ENCODE assay signal across 16 cellular contexts in the genomic region with DNA sequence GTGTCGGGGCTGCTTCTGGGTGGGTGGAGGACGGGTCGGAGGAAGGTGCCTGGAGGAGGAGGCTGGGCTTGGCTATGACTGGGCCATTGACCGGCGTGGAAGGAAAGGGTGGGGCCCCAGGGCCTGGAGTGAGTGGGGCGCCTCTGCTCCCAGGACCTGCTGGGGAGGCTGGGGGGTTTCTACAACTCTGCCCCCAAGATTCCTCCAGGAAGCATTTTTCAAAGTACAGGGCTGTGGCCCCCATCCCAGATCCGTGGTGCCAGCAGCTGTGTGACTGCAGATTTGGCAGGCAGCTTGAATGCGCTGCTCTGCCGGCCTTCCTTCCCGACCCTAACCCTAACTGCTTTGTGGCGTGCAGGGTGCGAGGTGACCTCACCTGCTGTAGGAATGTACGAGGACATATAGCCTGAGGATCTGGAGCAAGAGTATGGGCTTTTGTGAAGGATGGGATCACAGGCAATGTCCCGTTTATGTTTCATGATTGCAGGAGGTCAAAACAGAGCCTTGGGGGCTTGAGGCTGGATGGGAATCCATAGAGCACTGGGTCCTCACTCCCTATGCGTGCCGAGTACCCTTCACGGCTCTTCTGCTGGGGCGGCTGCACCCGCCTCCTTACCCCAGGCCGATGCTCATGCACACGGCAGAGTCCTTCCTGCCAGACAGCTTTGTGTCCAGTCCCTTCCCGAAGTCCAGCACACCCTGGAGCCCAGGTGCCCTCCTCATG. TPM values are rescaled to one million over a fixed set of nuclear protein-coding genes. Genes with fewer than 3 reads are reported as not detected.
A peak's percentile ranks its signal among the peaks of the same experiment; 100 is the strongest.
DNase-seq lines count a peak whose midpoint lies in the region; ATAC-seq and TF ChIP-seq lines count a peak whose summit lies in the region.
"Had no signal": no experiment of that assay in that cellular context is flagged by ENCODE, and none has a peak within 500 bp of the region (broad histone marks: within the 10 kb centered on the region; RNA-seq: fewer than 3 reads in every experiment).

No MANE protein-coding gene starts in this region.

- H2AFZ ChIP-seq in PC-9 = no peak overlapping the region

- no peak for TF ChIP-seq CTCF in coronary artery (IDR thresholded peaks at IDR 0.05)
- no peak for TF ChIP-seq CTCF in PC-9 (conservative IDR thresholded peaks at IDR 0.05)

- no peak overlapping the region for H3K4me2 ChIP-seq in PC-9

- H3K27me3 Mint-ChIP-seq in activated naive CD8-positive, alpha-beta T cell treated with anti-CD3 and anti-CD28 coated beads, Interleukin-2, amount 10 ng/mL, durations not matched to agents 7 days and 5 days = peaks cover 9% of the 10 kb centered on the region
- H3K27me3 Mint-ChIP-seq in activated naive CD8-positive, alpha-beta T cell treated with anti-CD3 and anti-CD28 coated beads, Interleukin-2, amount 50 U/mL, for 24 hours = no peaks in the 10 kb centered on the region
- no peaks in the 10 kb centered on the region for H3K27me3 Mint-ChIP-seq in activated CD4-positive, alpha-beta memory T cell treated with anti-CD3 and anti-CD28 coated beads for 36 hours

- DNase-seq in activated naive CD8-positive, alpha-beta T cell treated with anti-CD3 and anti-CD28 coated beads, Interleukin-2, amount 10 ng/mL, durations not matched to agents 7 days and 5 days = peak; percentile 11
- no peak for DNase-seq in activated naive CD8-positive, alpha-beta T cell treated with anti-CD3 and anti-CD28 coated beads, Interleukin-2, amount 50 U/mL, for 24 hours
- DNase-seq in coronary artery (ENCODE audit: low spot score) (peak; percentile 55), mesenteric fat pad (ENCODE audit: low spot score) (peak; percentile 67), aorta (peak; percentile 29 to 70), PC-9 (no peak)
- no peak for DNase-seq in activated CD4-positive, alpha-beta memory T cell treated with anti-CD3 and anti-CD28 coated beads for 36 hours
- DNase-seq: DMS153, EL, Karpas-422, NCI-H1105 treated with DMSO at 0.1 percent for 48 hours, NCI-H1930, NCI-H2171, SJCRH30 had no signal

- H3K27ac Mint-ChIP-seq in activated naive CD8-positive, alpha-beta T cell treated with anti-CD3 and anti-CD28 coated beads, Interleukin-2, amount 10 ng/mL, durations not matched to agents 7 days and 5 days = no peak overlapping the region
- H3K27ac Mint-ChIP-seq in activated naive CD8-positive, alpha-beta T cell treated with anti-CD3 and anti-CD28 coated beads, Interleukin-2, amount 50 U/mL, for 24 hours = no peak overlapping the region
- no peak overlapping the region for H3K27ac Mint-ChIP-seq in activated CD4-positive, alpha-beta memory T cell treated with anti-CD3 and anti-CD28 coated beads for 36 hours

- no peaks in the 10 kb centered on the region for H3K9me2 ChIP-seq in PC-9 (ENCODE audit: insufficient read depth)

- intact Hi-C loops in aorta (cut with DNase I) (no loop called here), PC-9 (cut with micrococcal nuclease; ENCODE audit: unreplicated experiment) (no loop called here)
- intact Hi-C loops in activated CD4-positive, alpha-beta memory T cell treated with anti-CD3 and anti-CD28 coated beads for 36 hours (cut with micrococcal nuclease) = no loop called here

- peaks cover 19% of the 10 kb centered on the region for H3K9me3 Mint-ChIP-seq in activated naive CD8-positive, alpha-beta T cell treated with anti-CD3 and anti-CD28 coated beads, Interleukin-2, amount 10 ng/mL, durations not matched to agents 7 days and 5 days
- H3K9me3 Mint-ChIP-seq in activated naive CD8-positive, alpha-beta T cell treated with anti-CD3 and anti-CD28 coated beads, Interleukin-2, amount 50 U/mL, for 24 hours = peaks cover 5% of the 10 kb centered on the region
- H3K9me3 Mint-ChIP-seq in activated CD4-positive, alpha-beta memory T cell treated with anti-CD3 and anti-CD28 coated beads for 36 hours = peaks cover 9% of the 10 kb centered on the region

- H3K4me1 Mint-ChIP-seq in activated naive CD8-positive, alpha-beta T cell treated with anti-CD3 and anti-CD28 coated beads, Interleukin-2, amount 10 ng/mL, durations not matched to agents 7 days and 5 days = peaks cover 27% of the 10 kb centered on the region
- H3K4me1 Mint-ChIP-seq in activated naive CD8-positive, alpha-beta T cell treated with anti-CD3 and anti-CD28 coated beads, Interleukin-2, amount 50 U/mL, for 24 hours = peaks cover 20% of the 10 kb centered on the region
- peaks cover 14% of the 10 kb centered on the region for H3K4me1 Mint-ChIP-seq in activated CD4-positive, alpha-beta memory T cell treated with anti-CD3 and anti-CD28 coated beads for 36 hours (ENCODE audit: low read depth)

- no peak for ATAC-seq in activated naive CD8-positive, alpha-beta T cell treated with anti-CD3 and anti-CD28 coated beads, Interleukin-2, amount 10 ng/mL, durations not matched to agents 7 days and 5 days (ENCODE audit: low read depth)
- ATAC-seq in activated naive CD8-positive, alpha-beta T cell treated with anti-CD3 and anti-CD28 coated beads, Interleukin-2, amount 50 U/mL, for 24 hours = no peak
- ATAC-seq in aorta (ENCODE audit: low FRiP score) (no peak), HG03095 (IDR thresholded peaks at IDR 0.05; ENCODE audit: unreplicated experiment) (no peak)

- no peaks in the 10 kb centered on the region for H3F3A ChIP-seq in PC-9 (ENCODE audit: insufficient read depth, low read depth)

- no peak overlapping the region for H3K27ac ChIP-seq in coronary artery
- H3K27ac ChIP-seq in aorta (ENCODE audit: low read depth in 1 of 2, low read length in 2 of 2) = no peak overlapping the region
- H3K27ac ChIP-seq in PC-9 = no peak overlapping the region
- H3K27ac ChIP-seq: C4-2B, SJCRH30 had no signal

- no peak overlapping the region for H3K4me3 Mint-ChIP-seq in activated naive CD8-positive, alpha-beta T cell treated with anti-CD3 and anti-CD28 coated beads, Interleukin-2, amount 10 ng/mL, durations not matched to agents 7 days and 5 days
- H3K4me3 Mint-ChIP-seq in activated naive CD8-positive, alpha-beta T cell treated with anti-CD3 and anti-CD28 coated beads, Interleukin-2, amount 50 U/mL, for 24 hours = no peak overlapping the region
- H3K4me3 Mint-ChIP-seq in activated CD4-positive, alpha-beta memory T cell treated with anti-CD3 and anti-CD28 coated beads for 36 hours = no peak overlapping the region

- H3K36me3 Mint-ChIP-seq in activated naive CD8-positive, alpha-beta T cell treated with anti-CD3 and anti-CD28 coated beads, Interleukin-2, amount 10 ng/mL, durations not matched to agents 7 days and 5 days = peaks cover 88% of the 10 kb centered on the region
- peaks cover 11% of the 10 kb centered on the region for H3K36me3 Mint-ChIP-seq in activated naive CD8-positive, alpha-beta T cell treated with anti-CD3 and anti-CD28 coated beads, Interleukin-2, amount 50 U/mL, for 24 hours (ENCODE audit: low read depth)
- peaks cover 3% of the 10 kb centered on the region for H3K36me3 Mint-ChIP-seq in activated CD4-positive, alpha-beta memory T cell treated with anti-CD3 and anti-CD28 coated beads for 36 hours

- WGBS in aorta, 2 donors = 75 to 76% methylated on average over 22 of the region's 22 CpGs

- H4K20me1 ChIP-seq in PC-9 (ENCODE audit: insufficient read depth) = no peaks in the 10 kb centered on the region

- CTCF ChIA-PET in activated CD4-positive, alpha-beta memory T cell treated with anti-CD3 and anti-CD28 coated beads for 36 hours (lab: Charles Lee) = interaction anchor here (0.8 kb wide), 1 partner anchor 14 kb away, joined by 4 read pairs; no protein-coding TSS in a partner anchor
- CTCF ChIA-PET in PC-9 (lab: Charles Lee) = interaction anchor here (0.6 kb wide), 1 partner anchor 23 kb away, joined by 4 read pairs; no protein-coding TSS in a partner anchor

- POLR2A ChIA-PET in activated naive CD8-positive, alpha-beta T cell treated with anti-CD3 and anti-CD28 coated beads, Interleukin-2, amount 10 ng/mL, durations not matched to agents 7 days and 5 days (lab: Charles Lee) = no interaction called here
- POLR2A ChIA-PET in activated CD4-positive, alpha-beta memory T cell treated with anti-CD3 and anti-CD28 coated beads for 36 hours (lab: Charles Lee) = no interaction called here
- POLR2A ChIA-PET in PC-9 (lab: Charles Lee; ENCODE audit: unreplicated experiment) = no interaction called here

- H3K27me3 ChIP-seq in aorta (ENCODE audit: control insufficient read depth in 1 of 2, insufficient read depth in 2 of 2, low read length in 1 of 2) (no peaks in the 10 kb centered on the region), PC-9 (ENCODE audit: insufficient read depth, low read depth) (peaks cover 88% of the 10 kb centered on the region)
- H3K27me3 ChIP-seq: SJCRH30 had no signal

- H3K4me3 ChIP-seq in coronary artery (no peak overlapping the region), aorta (ENCODE audit: low read length in 2 of 2) (no peak overlapping the region), PC-9 (no peak overlapping the region)
- H3K4me3 ChIP-seq: SJCRH30 had no signal

- no peaks in the 10 kb centered on the region for H3K36me3 ChIP-seq in aorta (ENCODE audit: control insufficient read depth in 1 of 2, insufficient read depth in 2 of 2, low read length in 1 of 2)
- H3K36me3 ChIP-seq in PC-9 (ENCODE audit: low read depth) = no peaks in the 10 kb centered on the region
- H3K36me3 ChIP-seq: SJCRH30 had no signal

- H3K9me3 ChIP-seq in aorta (ENCODE audit: control insufficient read depth, low read length) (peaks cover 2% of the 10 kb centered on the region), PC-9 (ENCODE audit: insufficient read depth, low read depth) (no peaks in the 10 kb centered on the region)
- H3K9me3 ChIP-seq: SJCRH30 had no signal

- no TSS peak for BruUV-seq in PC-9 (replicated peaks; lab: Mats Ljungman, UMichigan)

- H3K4me1 ChIP-seq in aorta (ENCODE audit: control insufficient read depth in 1 of 2, insufficient read depth in 2 of 2, low read length in 2 of 2) (no peaks in the 10 kb centered on the region), PC-9 (replicated peaks; ENCODE audit: insufficient read depth) (no peaks in the 10 kb centered on the region)
- H3K4me1 ChIP-seq: SJCRH30 had no signal

- no peaks in the 10 kb centered on the region for H3K79me2 ChIP-seq in PC-9 (ENCODE audit: low read depth)

RNA-seq across cellular contexts. Expression of gene TRPM2, which starts 24.7 kb away (rescaled TPM):
- total RNA-seq in activated naive CD8-positive, alpha-beta T cell treated with anti-CD3 and anti-CD28 coated beads, Interleukin-2, amount 10 ng/mL, durations not matched to agents 7 days and 5 days = 10 to 100 TPM; 29.6 to 31.1 TPM
- total RNA-seq in mesenteric fat pad (12.0 TPM), aorta (10 to 100 TPM in 1 of 2 donors, 1 to 10 TPM in 1; 7.0 to 15.8 TPM), PC-9 (2021) (not detected in 2 replicates)
- polyA plus RNA-seq in aorta = 1 to 10 TPM; 2.2 to 4.9 TPM
- 1 to 10 TPM; 1.6 to 1.9 TPM for total RNA-seq in activated CD4-positive, alpha-beta memory T cell treated with anti-CD3 and anti-CD28 coated beads for 36 hours

RNA-seq across cellular contexts. Expression of gene CFAP410, which starts 38.9 kb away (rescaled TPM):
- 10 to 100 TPM; 23.7 TPM for total RNA-seq in activated naive CD8-positive, alpha-beta T cell treated with anti-CD3 and anti-CD28 coated beads, Interleukin-2, amount 10 ng/mL, durations not matched to agents 7 days and 5 days
- total RNA-seq in mesenteric fat pad = 17.4 TPM
- total RNA-seq in aorta = 10 to 100 TPM; 19.4 to 20.9 TPM
- polyA plus RNA-seq in aorta = 100 to 1,000 TPM in 1 of 2 donors, 10 to 100 TPM in 1; 26.2 to 121 TPM
- 10 to 100 TPM; 11.1 to 11.7 TPM for total RNA-seq in activated CD4-positive, alpha-beta memory T cell treated with anti-CD3 and anti-CD28 coated beads for 36 hours
- 12.5 and 23.9 TPM in 2 replicates for total RNA-seq in PC-9 (2021)

Comparison
In these comparisons a context has a peak if more than half of its experiments do, and no peak if none do; other contexts are left out.
1. DNase-seq: peak in activated naive CD8-positive, alpha-beta T cell treated with anti-CD3 and anti-CD28 coated beads, Interleukin-2, amount 10 ng/mL, durations not matched to agents 7 days and 5 days (single experiment), coronary artery (single experiment), mesenteric fat pad (single experiment) and aorta (2 of 2); none in activated naive CD8-positive, alpha-beta T cell treated with anti-CD3 and anti-CD28 coated beads, Interleukin-2, amount 50 U/mL, for 24 hours (single experiment), activated CD4-positive, alpha-beta memory T cell treated with anti-CD3 and anti-CD28 coated beads for 36 hours (single experiment) and PC-9 (0 of 2).